In the genomic region with DNA sequence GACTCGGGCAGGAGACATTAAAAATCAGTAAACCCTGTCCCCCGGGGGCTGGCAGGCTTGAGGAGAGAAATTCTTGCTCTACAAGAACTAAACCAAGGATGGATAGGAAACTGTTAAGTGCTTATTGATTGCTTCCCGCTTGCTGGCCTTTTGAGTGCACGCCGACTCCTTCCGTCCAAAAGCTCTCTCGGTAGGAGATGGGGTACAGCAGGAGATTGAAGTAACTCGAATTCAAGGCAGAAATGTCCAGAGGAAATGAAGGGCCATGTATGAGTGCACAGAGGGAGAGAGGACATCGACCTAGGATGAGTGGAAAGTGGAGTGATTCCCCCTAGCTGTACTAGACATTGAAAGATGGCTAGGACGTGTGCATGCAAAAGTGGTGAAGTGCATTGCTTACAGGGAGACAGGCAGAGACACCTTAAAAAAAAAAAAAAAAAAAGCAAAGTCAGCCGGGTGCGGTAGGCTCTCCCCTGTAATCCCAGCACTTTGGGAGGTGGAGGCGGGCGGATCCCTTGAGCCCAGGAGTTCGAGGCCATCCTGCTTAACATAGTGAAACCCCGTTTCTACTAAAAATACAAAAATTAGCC, we compare ENCODE assay signal across 8 cellular contexts. TPM values are rescaled to one million over a fixed set of nuclear protein-coding genes. Genes with fewer than 3 reads are reported as not detected.
DNase-seq lines count a peak whose midpoint lies in the region; ATAC-seq and TF ChIP-seq lines count a peak whose summit lies in the region.

No MANE protein-coding gene starts in this region.

- H4K91ac ChIP-seq in trophoblast cell (ENCODE audit: low read depth, low read length) = peak overlapping the region; percentile 71

- H3K4me1 ChIP-seq in trophoblast cell (ENCODE audit: control insufficient read depth in 1 of 2, insufficient read depth in 2 of 2, low read length in 2 of 2) = peaks cover 0 to 3% of the 10 kb centered on the region in 2 experiments

- H3K36me3 ChIP-seq in trophoblast cell (ENCODE audit: control insufficient read depth in 1 of 2, insufficient read depth in 2 of 2, low read length in 2 of 2) = no peaks in the 10 kb centered on the region

- peaks cover 52% of the 10 kb centered on the region for H3K4me1 Mint-ChIP-seq in CD4-positive, alpha-beta T cell (ENCODE audit: low read depth)

- no peak overlapping the region for H3K4ac ChIP-seq in trophoblast cell (ENCODE audit: low read depth, low read length)

- peak overlapping the region; percentile 88 for H3K4me3 ChIP-seq in trophoblast cell (ENCODE audit: low read depth, low read length)

- no peaks in the 10 kb centered on the region for H3K36me3 Mint-ChIP-seq in CD4-positive, alpha-beta T cell (ENCODE audit: low read depth)

- CTCF ChIA-PET in CD4-positive, alpha-beta T cell (lab: Charles Lee) = interaction anchor here (1.7 to 2.9 kb wide), 3 partner anchors 14 to 29 kb away, joined by 7 to 9 read pairs (median 8); no protein-coding TSS in a partner anchor

- intact Hi-C loops in CD4-positive, alpha-beta T cell (cut with DNase I, micrococcal nuclease) = loop anchor here in 1 of 2 experiments (5.0 kb wide), 2 partner anchors 50 to 730 kb away; no protein-coding TSS in a partner anchor
- intact Hi-C loops in posterior vena cava (cut with DNase I) = loop anchor here in 1 of 2 donors (10.0 kb wide), 1 partner anchor 127 kb away; the partner anchor contains the start of gene CCIN

- H3K27me3 ChIP-seq in CD4-positive, alpha-beta T cell (ENCODE audit: control insufficient read depth, insufficient read depth, low read length) = no peaks in the 10 kb centered on the region
- no peaks in the 10 kb centered on the region for H3K27me3 ChIP-seq in trophoblast cell (ENCODE audit: insufficient read depth, low read length)

- H3K79me1 ChIP-seq in trophoblast cell (ENCODE audit: low read length) = peaks cover 5% of the 10 kb centered on the region

- H3K27ac ChIP-seq in CD4-positive, alpha-beta T cell (ENCODE audit: low read depth, low read length) = no peak overlapping the region
- no peak overlapping the region for H3K27ac ChIP-seq in trophoblast cell (ENCODE audit: low read depth, low read length)

- peak overlapping the region; percentile 28 for H3K18ac ChIP-seq in trophoblast cell (ENCODE audit: low read length)

- peak overlapping the region; percentile 92 for H3K4me2 ChIP-seq in trophoblast cell (ENCODE audit: low read length)

- no CpG with 5 or more reads among the region's 16 CpGs for WGBS in trophoblast cell (ENCODE audit: extremely low coverage, insufficient coverage, insufficient read length)

- ATAC-seq in CD4-positive, alpha-beta T cell (ENCODE audit: poor library complexity) = peak; percentile 12
- peak; percentile 14 for ATAC-seq in HG03135 (IDR thresholded peaks at IDR 0.05; ENCODE audit: unreplicated experiment)

- POLR2A ChIA-PET in CD4-positive, alpha-beta T cell (lab: Charles Lee) = interaction anchor here (1.0 to 1.2 kb wide), 2 partner anchors 24 to 97 kb away, joined by 3 read pairs; no protein-coding TSS in a partner anchor

- no peaks in the 10 kb centered on the region for H3K9me3 ChIP-seq in CD4-positive, alpha-beta T cell (ENCODE audit: control insufficient read depth, low read length)
- no peaks in the 10 kb centered on the region for H3K9me3 ChIP-seq in trophoblast cell (ENCODE audit: insufficient read depth, low read depth, low read length)

- peak in 1 of 10 experiments; percentile 5 for DNase-seq in CD4-positive, alpha-beta T cell
- DNase-seq in activated T-cell treated with anti-CD3 and anti-CD28 coated beads, Interleukin-2, amount 50 U/mL, for 1 hour = peak; percentile 46
- peak; percentile 19 for DNase-seq in glomerular visceral epithelial cell (ENCODE audit: extremely low spot score)
- no peak for DNase-seq in trophoblast cell
- no peak for DNase-seq in posterior vena cava (ENCODE audit: low spot score)
- DNase-seq in islet precursor cell = no peak
- DNase-seq in foreskin melanocyte = no peak

- H3K9ac ChIP-seq in trophoblast cell (ENCODE audit: low read length) = peak overlapping the region; percentile 35

- H3K79me2 ChIP-seq in trophoblast cell (ENCODE audit: control insufficient read depth, insufficient read depth, low read length, poor library complexity) = peaks cover 6% of the 10 kb centered on the region

- no peak overlapping the region for H2AK5ac ChIP-seq in trophoblast cell (ENCODE audit: low read length)

- H2BK5ac ChIP-seq in trophoblast cell (ENCODE audit: low read depth, low read length, poor library complexity) = no peak overlapping the region

- H4K12ac ChIP-seq in trophoblast cell (ENCODE audit: low read depth, low read length) = no peak overlapping the region

- H3K9me3 Mint-ChIP-seq in CD4-positive, alpha-beta T cell = no peaks in the 10 kb centered on the region

- no peak overlapping the region for H3K14ac ChIP-seq in trophoblast cell (ENCODE audit: low read length)

- H3K4me3 Mint-ChIP-seq in CD4-positive, alpha-beta T cell = peak overlapping the region; percentile 94

- no peak overlapping the region for H3K23ac ChIP-seq in trophoblast cell (ENCODE audit: low read length)

- H2BK12ac ChIP-seq in trophoblast cell (ENCODE audit: low read length) = no peak overlapping the region

- TF ChIP-seq CTCF in CD4-positive, alpha-beta T cell (IDR thresholded peaks at IDR 0.05) = no peak

- H2BK120ac ChIP-seq in trophoblast cell (ENCODE audit: insufficient read depth, low read length, poor library complexity) = no peak overlapping the region

- no peak overlapping the region for H4K8ac ChIP-seq in trophoblast cell (ENCODE audit: low read depth, low read length)

- H3K27me3 Mint-ChIP-seq in CD4-positive, alpha-beta T cell = no peaks in the 10 kb centered on the region

- H2AFZ ChIP-seq in trophoblast cell (ENCODE audit: insufficient read depth, low read length, poor library complexity) = peak overlapping the region; percentile 86

- peak overlapping the region; percentile 43 for H3K27ac Mint-ChIP-seq in CD4-positive, alpha-beta T cell

RNA-seq across cellular contexts. Expression of gene RECK, which starts 1.0 kb away (rescaled TPM):
- 1 to 10 TPM; 9.3 to 9.8 TPM for total RNA-seq in CD4-positive, alpha-beta T cell
- polyA plus RNA-seq in trophoblast cell (2013) = 5.4 and 5.5 TPM in 2 replicates
- total RNA-seq in posterior vena cava = 10 to 100 TPM; 20.1 to 30.3 TPM

Comparison
In these comparisons a context has a peak if more than half of its experiments do, and no peak if none do; other contexts are left out.
1. DNase-seq: peak in activated T-cell treated with anti-CD3 and anti-CD28 coated beads, Interleukin-2, amount 50 U/mL, for 1 hour (single experiment) and glomerular visceral epithelial cell (single experiment); none in trophoblast cell (0 of 2), posterior vena cava (single experiment), islet precursor cell (single experiment) and foreskin melanocyte (single experiment).